ENCODE assay signal across 18 cellular contexts in genomic region chr5:142508630-142509425, GRCh38.
DNase-seq lines count a peak whose midpoint lies in the region; ATAC-seq, FAIRE-seq and TF ChIP-seq lines count a peak whose summit lies in the region.
"Had no signal": no experiment of that assay in that cellular context is flagged by ENCODE, and none has a peak within 500 bp of the region (broad histone marks: within the 10 kb centered on the region; RNA-seq: fewer than 3 reads in every experiment).

No MANE protein-coding gene starts in this region.

- H3K27me3 ChIP-seq in H1 (replicated peaks in 1 of 4; ENCODE audit: control insufficient read depth in 3 of 4, extremely low read depth in 1 of 4, insufficient read depth in 3 of 4, low read length in 3 of 4) (no peaks in the 10 kb centered on the region), stomach (no peaks in the 10 kb centered on the region)
- H3K27me3 ChIP-seq: foreskin keratinocyte had no signal

- no peaks in the 10 kb centered on the region for H4K20me1 ChIP-seq in H1 (replicated peaks in 1 of 2; ENCODE audit: control insufficient read depth in 1 of 2, insufficient read depth in 2 of 2, low read length in 2 of 2)

- no peak overlapping the region for H3K23ac ChIP-seq in H1 (ENCODE audit: insufficient read length)

- TF ChIP-seq CTCF in H1 (IDR thresholded peaks at IDR 0.05; ENCODE audit: control extremely low read depth in 1 of 3, insufficient read depth in 1 of 3, low read depth in 1 of 3, low read length in 3 of 3), result no peak
- TF ChIP-seq CTCF in stomach (IDR thresholded peaks at IDR 0.05), result no peak

- intact Hi-C loops in stomach (cut with DNase I; ENCODE audit: low total_unique reads), result no loop called here

- no peaks in the 10 kb centered on the region for H3K9me3 ChIP-seq in H1 (ENCODE audit: insufficient read depth in 2 of 2, low read depth in 1 of 2, low read length in 1 of 2)
- H3K9me3 ChIP-seq in stomach, result no peaks in the 10 kb centered on the region
- H3K9me3 ChIP-seq: mucosa of descending colon, thoracic aorta had no signal

- H3K9ac ChIP-seq in H1 (replicated peaks in 1 of 4; ENCODE audit: extremely low read depth in 1 of 4, low read depth in 3 of 4, low read length in 3 of 4), result no peak overlapping the region

- no peaks in the 10 kb centered on the region for H3K36me3 ChIP-seq in H1 (ENCODE audit: control insufficient read depth in 2 of 4, insufficient read depth in 4 of 4, low read length in 3 of 4)
- no peaks in the 10 kb centered on the region for H3K36me3 ChIP-seq in stomach
- H3K36me3 ChIP-seq: thoracic aorta had no signal

- H3K4me3 ChIP-seq in H1 (ENCODE audit: extremely low read depth in 1 of 4, insufficient read depth in 2 of 4, low read depth in 3 of 4, low read length in 4 of 4), result no peak overlapping the region
- H3K4me3 ChIP-seq in stomach, result no peak overlapping the region
- H3K4me3 ChIP-seq: mucosa of descending colon had no signal

- no peaks in the 10 kb centered on the region for H3K36me3 Mint-ChIP-seq in activated naive CD4-positive, alpha-beta T cell treated with anti-CD3 and anti-CD28 coated beads, Interleukin-2, amount 50 U/mL, for 24 hours

- no peak overlapping the region for H3K56ac ChIP-seq in H1 (replicated peaks; ENCODE audit: insufficient read length, low read depth, low read length)

- WGBS in H1 (ENCODE audit: extremely low coverage in 1 of 2, insufficient coverage in 1 of 2, insufficient read length in 1 of 2, insufficient replicate concordance in 2 of 2, low coverage in 1 of 2, low lambda C conversion rate in 2 of 2, missing lambda C conversion rate in 1 of 2), 2 experiments, result 88% methylated on average over 3 of the region's 3 CpGs; no CpG with 5 or more reads in 1 of the 2 experiments
- WGBS in stomach, 5 donors, result 63 to 75% (median 67%) methylated on average over 3 of the region's 3 CpGs

- no peak overlapping the region for H4K5ac ChIP-seq in H1 (ENCODE audit: insufficient read length, low read depth, low read length)

- no peak for FAIRE-seq in H1 (lab: Jason Lieb, UNC)

- no peaks in the 10 kb centered on the region for H3K9me3 Mint-ChIP-seq in activated naive CD4-positive, alpha-beta T cell treated with anti-CD3 and anti-CD28 coated beads, Interleukin-2, amount 50 U/mL, for 24 hours

- POLR2A ChIA-PET in H1 (lab: Charles Lee; ENCODE audit: partially characterized antibody), result interaction anchor here (0.7 to 1.1 kb wide), 2 partner anchors 17 to 183 kb away, joined by 3 to 4 read pairs; no protein-coding TSS in a partner anchor

- DNase-seq in activated naive CD4-positive, alpha-beta T cell treated with anti-CD3 and anti-CD28 coated beads, Interleukin-2, amount 50 U/mL, for 16 hours, result no peak
- DNase-seq in NCI-H2171 (lab: John Stamatoyannopoulos, UW) (peak; percentile 12), H1 (ENCODE audit: low read depth in 1 of 2, low spot score in 2 of 2) (no peak), stomach (no peak)
- no peak for DNase-seq in activated CD8-positive, alpha-beta memory T cell treated with anti-CD3 and anti-CD28 coated beads for 24 hours
- DNase-seq: activated CD8-positive, alpha-beta T cell treated with anti-CD3 and anti-CD28 coated beads, Interleukin-2, amount 10 ng/mL, durations not matched to agents 7 days and 5 days; activated naive CD4-positive, alpha-beta T cell treated with Interleukin-2 at 50 U/mL for 16 hours; DMS153; foreskin keratinocyte; mucosa of descending colon; posterior cingulate gyrus; stimulated activated CD4-positive, alpha-beta T cell treated with anti-CD3 and anti-CD28 coated beads, Interleukin-15, amount 100 ng/mL, for 24 hours; T1000 had no signal

- no peak overlapping the region for H3K4ac ChIP-seq in H1 (replicated peaks; ENCODE audit: insufficient read length, low read depth, low read length)

- H3K4me1 ChIP-seq in H1 (replicated peaks in 1 of 4; ENCODE audit: control insufficient read depth in 3 of 4, insufficient read depth in 4 of 4, low read length in 3 of 4), result peaks cover 0 to 14% (median 3%) of the 10 kb centered on the region in 4 experiments; a peak in 3 of 7 replicates
- peaks cover 15 to 42% (median 27%) of the 10 kb centered on the region in 4 donors for H3K4me1 ChIP-seq in stomach

- no peak for TF ChIP-seq RAD21 in H1 (IDR thresholded peaks at IDR 0.05 in 1 of 2, conservative IDR thresholded peaks at IDR 0.05 in 1 of 2; ENCODE audit: low read depth in 2 of 2, low read length in 2 of 2)

- H3K27ac Mint-ChIP-seq in activated naive CD4-positive, alpha-beta T cell treated with anti-CD3 and anti-CD28 coated beads, Interleukin-2, amount 50 U/mL, for 24 hours, result peak overlapping the region; percentile 10
- H3K27ac Mint-ChIP-seq: activated CD8-positive, alpha-beta T cell treated with anti-CD3 and anti-CD28 coated beads, Interleukin-2, amount 10 ng/mL, durations not matched to agents 7 days and 5 days had no signal

- H3K14ac ChIP-seq in H1 (ENCODE audit: insufficient read length), result no peak overlapping the region

- no peak overlapping the region for H4K91ac ChIP-seq in H1 (replicated peaks; ENCODE audit: insufficient read length, low read length)

- H2BK15ac ChIP-seq in H1 (ENCODE audit: low read length), result no peak overlapping the region

- no peaks in the 10 kb centered on the region for H3K79me1 ChIP-seq in H1 (ENCODE audit: low read depth, low read length)

- no peaks in the 10 kb centered on the region for H3K23me2 ChIP-seq in H1 (ENCODE audit: low read depth, low read length)

- H3K27ac ChIP-seq in H1 (ENCODE audit: low read depth, low read length) (no peak overlapping the region), stomach (peak overlapping the region in 3 of 5 donors; percentile 30 to 61 (median 59))
- H3K27ac ChIP-seq: foreskin keratinocyte, HL-60, thoracic aorta had no signal

- no peak overlapping the region for H2BK20ac ChIP-seq in H1 (ENCODE audit: low read length)

- CTCF ChIA-PET in H1 (lab: Charles Lee; ENCODE audit: partially characterized antibody), result interaction anchor here (1.0 to 2.1 kb wide), 4 partner anchors 40 to 493 kb away, joined by 3 to 6 read pairs (median 3); no protein-coding TSS in a partner anchor

- no peak for TF ChIP-seq POLR2A in H1 (IDR thresholded peaks at IDR 0.05; ENCODE audit: control extremely low read depth in 1 of 2, low read depth in 2 of 2, low read length in 2 of 2)
- TF ChIP-seq POLR2A in stomach (IDR thresholded peaks at IDR 0.05), result no peak
- no peak for TF ChIP-seq POLR2A in GM18505 (IDR thresholded peaks at IDR 0.05; ENCODE audit: borderline replicate concordance, extremely low read depth, insufficient read depth, insufficient read length)

- no peak overlapping the region for H2AFZ ChIP-seq in H1 (ENCODE audit: low read length)

- ATAC-seq in GM18505 (IDR thresholded peaks at IDR 0.05; ENCODE audit: unreplicated experiment), result no peak
- no peak for ATAC-seq in HG02840 (IDR thresholded peaks at IDR 0.05; ENCODE audit: low FRiP score, unreplicated experiment)
- ATAC-seq: activated CD8-positive, alpha-beta T cell treated with anti-CD3 and anti-CD28 coated beads, Interleukin-2, amount 10 ng/mL, durations not matched to agents 7 days and 5 days; foreskin keratinocyte; mucosa of descending colon had no signal

- H3K4me1 Mint-ChIP-seq in activated naive CD4-positive, alpha-beta T cell treated with anti-CD3 and anti-CD28 coated beads, Interleukin-2, amount 50 U/mL, for 24 hours, result peaks cover 48% of the 10 kb centered on the region

- no peaks in the 10 kb centered on the region for H3K79me2 ChIP-seq in H1 (ENCODE audit: control insufficient read depth in 1 of 2, insufficient read depth in 2 of 2, low read length in 2 of 2)

- TF ChIP-seq EP300 in H1 (IDR thresholded peaks at IDR 0.05; ENCODE audit: borderline replicate concordance in 1 of 2, low read depth in 2 of 2, low read length in 2 of 2), result no peak
- TF ChIP-seq EP300 in stomach (IDR thresholded peaks at IDR 0.05), result no peak

- H2BK5ac ChIP-seq in H1 (ENCODE audit: low read depth, low read length), result 0 out of 2 replicates have a peak overlapping the region, but pooled peaks have one; percentile 2

- H3K4me2 ChIP-seq in H1 (ENCODE audit: insufficient read depth in 1 of 2, low read depth in 2 of 2, low read length in 2 of 2), result no peak overlapping the region

- peak overlapping the region; percentile 67 for H3K4me3 Mint-ChIP-seq in activated naive CD4-positive, alpha-beta T cell treated with anti-CD3 and anti-CD28 coated beads, Interleukin-2, amount 50 U/mL, for 24 hours
- H3K4me3 Mint-ChIP-seq: activated CD8-positive, alpha-beta T cell treated with anti-CD3 and anti-CD28 coated beads, Interleukin-2, amount 10 ng/mL, durations not matched to agents 7 days and 5 days had no signal

- no peak overlapping the region for H3K18ac ChIP-seq in H1 (ENCODE audit: extremely low read depth, low read length)

- no peak overlapping the region for H4K8ac ChIP-seq in H1 (ENCODE audit: extremely low read depth, insufficient read depth, low read length)

- H3K27me3 Mint-ChIP-seq in activated naive CD4-positive, alpha-beta T cell treated with anti-CD3 and anti-CD28 coated beads, Interleukin-2, amount 50 U/mL, for 24 hours, result no peaks in the 10 kb centered on the region

- no peak overlapping the region for H2AK5ac ChIP-seq in H1 (ENCODE audit: low read depth, low read length)

- H2BK12ac ChIP-seq in H1 (ENCODE audit: low read depth, low read length), result no peak overlapping the region

- H2BK120ac ChIP-seq in H1 (replicated peaks; ENCODE audit: low read depth, low read length), result no peak overlapping the region

TF ChIP-seq in H1, 55 proteins besides CTCF, POLR2A, EP300 and RAD21:
- TF ChIP-seq SAP30 (IDR thresholded peaks at IDR 0.05; ENCODE audit: insufficient read depth, insufficient replicate concordance, low read length) (no peak), GTF2F1 (IDR thresholded peaks at IDR 0.05; ENCODE audit: borderline replicate concordance, low read depth, low read length) (no peak), PHF8 (conservative IDR thresholded peaks at IDR 0.05; ENCODE audit: low read depth, low read length) (no peak), ZNF274 (IDR thresholded peaks at IDR 0.05; ENCODE audit: borderline replicate concordance, extremely low read depth, low read length) (no peak), ATF3 (IDR thresholded peaks at IDR 0.05; ENCODE audit: insufficient read depth, low read depth, low read length) (no peak), KDM1A (IDR thresholded peaks at IDR 0.05; ENCODE audit: borderline replicate concordance, low read length) (no peak), EZH2 (IDR thresholded peaks at IDR 0.05; ENCODE audit: low read depth, low read length, severe bottlenecking) (no peak)
